ENCODE assay signal across 28 cellular contexts in genomic region chr2:217067787-217068186, GRCh38.
"Had no signal": no experiment of that assay in that cellular context is flagged by ENCODE, and none has a peak within 500 bp of the region (broad histone marks: within the 10 kb centered on the region; RNA-seq: fewer than 3 reads in every experiment).

No MANE protein-coding gene starts in this region.

- H2AFZ ChIP-seq: hepatocyte had no signal

- H3K36me3 ChIP-seq: esophagus muscularis mucosa, esophagus squamous epithelium, gastrocnemius medialis, gastroesophageal sphincter, heart left ventricle, heart right ventricle had no signal

- H3K4me2 ChIP-seq: hepatocyte had no signal

- H3K79me2 ChIP-seq: hepatocyte had no signal

- DNase-seq: cortex of kidney; dermis blood vessel endothelial cell; dorsolateral prefrontal cortex; effector CD4-positive, alpha-beta T cell; effector CD8-positive, alpha-beta T cell; effector memory CD4-positive, alpha-beta T cell; effector memory CD8-positive, alpha-beta T cell; endodermal cell; erythroblast; esophagus squamous epithelium; foreskin fibroblast; foreskin keratinocyte; foreskin melanocyte; gastrocnemius medialis; glutamatergic neuron; head of caudate nucleus; heart left ventricle; heart right ventricle; hippocampal formation had no signal

- H3K4me3 ChIP-seq: coronary artery, dorsolateral prefrontal cortex, esophagus muscularis mucosa, esophagus squamous epithelium, gastrocnemius medialis, gastroesophageal sphincter, heart left ventricle, heart right ventricle, hepatocyte had no signal

- FAIRE-seq: endometrium, endothelial cell of umbilical vein, frontal cortex had no signal

- H3K27me3 ChIP-seq: esophagus muscularis mucosa, foreskin keratinocyte, gastrocnemius medialis, gastroesophageal sphincter, heart left ventricle, heart right ventricle, hepatocyte had no signal

- ATAC-seq: effector memory CD8-positive, alpha-beta T cell; esophagus mucosa; foreskin keratinocyte; gastrocnemius medialis; gastroesophageal sphincter; heart right ventricle had no signal

- H3K9me3 ChIP-seq: esophagus muscularis mucosa, esophagus squamous epithelium, gastrocnemius medialis, gastroesophageal sphincter had no signal

- H3K27ac ChIP-seq: coronary artery, dorsolateral prefrontal cortex, epithelial cell of prostate, esophagus muscularis mucosa, esophagus squamous epithelium, foreskin keratinocyte, gastrocnemius medialis, gastroesophageal sphincter, heart right ventricle had no signal
